10 cellular contexts compared by ENCODE assay signal in genomic region chr5:68286612-68286912, GRCh38.
DNase-seq lines count a peak whose midpoint lies in the region; ATAC-seq, FAIRE-seq and TF ChIP-seq lines count a peak whose summit lies in the region.
"Had no signal": no experiment of that assay in that cellular context is flagged by ENCODE, and none has a peak within 500 bp of the region (broad histone marks: within the 10 kb centered on the region; RNA-seq: fewer than 3 reads in every experiment).

No MANE protein-coding gene starts in this region.

- TF ChIP-seq CTCF in CD14-positive monocyte (IDR thresholded peaks at IDR 0.05) (peak; percentile 40), KMS-11 (conservative IDR thresholded peaks at IDR 0.05; ENCODE audit: low read depth, low read length) (peak; percentile 53), GM12878 (IDR thresholded peaks at IDR 0.05 in 2 of 3, conservative IDR thresholded peaks at IDR 0.05 in 1 of 3; ENCODE audit: control insufficient read depth in 2 of 3, extremely low read depth in 1 of 3, insufficient read depth in 1 of 3, low read depth in 3 of 3, low read length in 3 of 3) (no peak), neural cell (IDR thresholded peaks at IDR 0.05; ENCODE audit: poor library complexity, severe bottlenecking) (no peak), osteocyte (IDR thresholded peaks at IDR 0.05) (no peak)

- RAD21 ChIA-PET in GM12878 (lab: Charles Lee; ENCODE audit: unreplicated experiment), result interaction anchor here (0.6 to 3.8 kb wide), 55 partner anchors 11 to 835 kb away, joined by 3 to 185 read pairs (median 5); partner anchors contain the start of gene PIK3R1

- H4K20me1 ChIP-seq in KMS-11 (ENCODE audit: insufficient read depth) (no peaks in the 10 kb centered on the region), GM12878 (ENCODE audit: control insufficient read depth, insufficient read depth) (no peaks in the 10 kb centered on the region), neural cell (ENCODE audit: insufficient read depth) (no peaks in the 10 kb centered on the region)

- 0% methylated on average over 1 of the region's 1 CpG for WGBS in GM12878 (ENCODE audit: insufficient coverage, insufficient replicate concordance, low lambda C conversion rate, missing lambda C conversion rate)

- peak; percentile 2; the same call in 1 of the 3 replicates for ATAC-seq in GM12878
- ATAC-seq in GM21737 (IDR thresholded peaks at IDR 0.05; ENCODE audit: unreplicated experiment), result no peak
- ATAC-seq: PC-3 had no signal

- H3K36me3 Mint-ChIP-seq in CD14-positive monocyte, result peaks cover 45 to 47% of the 10 kb centered on the region in 2 donors
- H3K36me3 Mint-ChIP-seq in osteocyte (ENCODE audit: unreplicated experiment), result peaks cover 12% of the 10 kb centered on the region

- H3K9ac ChIP-seq in KMS-11, result no peak overlapping the region
- peak overlapping the region; percentile 5; the same call in 1 of the 2 replicates for H3K9ac ChIP-seq in GM12878 (ENCODE audit: control insufficient read depth, insufficient read depth, low read length)
- H3K9ac ChIP-seq in neural cell (ENCODE audit: low read length), result no peak overlapping the region

- TF ChIP-seq EP300 in GM12878 (IDR thresholded peaks at IDR 0.05; ENCODE audit: borderline replicate concordance in 1 of 2, control insufficient read depth in 1 of 2, low read depth in 2 of 2, low read length in 2 of 2) (no peak), neural cell (conservative IDR thresholded peaks at IDR 0.05; ENCODE audit: poor library complexity, severe bottlenecking) (no peak)

- H3K4me1 ChIP-seq in KMS-11 (ENCODE audit: low read depth, poor library complexity, severe bottlenecking) (peaks cover 45% of the 10 kb centered on the region), GM12878 (ENCODE audit: control insufficient read depth, insufficient read depth, low read length) (peaks cover 39% of the 10 kb centered on the region)

- H3K4me1 Mint-ChIP-seq in CD14-positive monocyte (peaks cover 30% of the 10 kb centered on the region), osteocyte (ENCODE audit: unreplicated experiment) (peaks cover 48% of the 10 kb centered on the region)

- H3K4me2 ChIP-seq in KMS-11, result peak overlapping the region; percentile 93; the same call in 1 of the 2 replicates
- peak overlapping the region; percentile 100 for H3K4me2 ChIP-seq in GM12878 (ENCODE audit: control insufficient read depth, insufficient read depth)
- no peak overlapping the region for H3K4me2 ChIP-seq in neural cell (ENCODE audit: low read length)

- CTCF ChIA-PET in GM12878 (lab: Yijun Ruan, JAX), result interaction anchor here (0.6 to 3.6 kb wide), 74 partner anchors 9 to 1040 kb away, joined by 3 to 165 read pairs (median 6); partner anchors contain the start of gene PIK3R1

- H3K9me3 Mint-ChIP-seq in CD14-positive monocyte (no peaks in the 10 kb centered on the region), osteocyte (ENCODE audit: unreplicated experiment) (no peaks in the 10 kb centered on the region)

- SMC1A ChIA-PET in GM12878 (lab: Charles Lee; ENCODE audit: uncharacterized antibody, unreplicated experiment), result interaction anchor here (0.7 to 4.1 kb wide), 66 partner anchors 11 to 1040 kb away, joined by 3 to 182 read pairs (median 5); no protein-coding TSS in a partner anchor

- TF ChIP-seq RAD21 in GM12878 (IDR thresholded peaks at IDR 0.05; ENCODE audit: insufficient read depth, low read depth, low read length), result no peak
- TF ChIP-seq RAD21 in neural cell (conservative IDR thresholded peaks at IDR 0.05), result no peak

- H3K27me3 Mint-ChIP-seq in CD14-positive monocyte (ENCODE audit: low read depth in 3 of 3) (no peaks in the 10 kb centered on the region), osteocyte (ENCODE audit: unreplicated experiment) (no peaks in the 10 kb centered on the region)

- H2AFZ ChIP-seq in KMS-11 (ENCODE audit: low read depth), result no peak overlapping the region
- H2AFZ ChIP-seq in GM12878 (ENCODE audit: control insufficient read depth, low read depth, low read length), result no peak overlapping the region
- no peak overlapping the region for H2AFZ ChIP-seq in neural cell (ENCODE audit: low read depth, low read length)

- no peak overlapping the region for H3K4me3 Mint-ChIP-seq in CD14-positive monocyte
- no peak overlapping the region for H3K4me3 Mint-ChIP-seq in osteocyte (ENCODE audit: unreplicated experiment)

- H3K27ac ChIP-seq in KMS-11, result no peak overlapping the region
- peak overlapping the region; percentile 94 for H3K27ac ChIP-seq in GM12878 (ENCODE audit: control insufficient read depth, insufficient read depth)
- H3K27ac ChIP-seq in neural cell (ENCODE audit: low read length), result no peak overlapping the region

- POLR2A ChIA-PET in GM12878 (lab: Charles Lee), result interaction anchor here (0.5 to 3.5 kb wide), 14 partner anchors 9 to 693 kb away, joined by 3 to 28 read pairs (median 4); no protein-coding TSS in a partner anchor

- H3K9me3 ChIP-seq in GM12878 (replicated peaks; ENCODE audit: control insufficient read depth, insufficient read depth, low read length) (no peaks in the 10 kb centered on the region), neural cell (ENCODE audit: low read length) (no peaks in the 10 kb centered on the region)

- intact Hi-C loops in CD14-positive monocyte (cut with micrococcal nuclease), result loop anchor here (2.0 to 10.0 kb wide), 4 partner anchors 58 to 676 kb away; no protein-coding TSS in a partner anchor
- intact Hi-C loops in GM12878 (cut with micrococcal nuclease; ENCODE audit: unreplicated experiment), result loop anchor here (1.0 to 5.0 kb wide), 6 partner anchors 174 to 721 kb away; no protein-coding TSS in a partner anchor

- no peak for DNase-seq in CD14-positive monocyte (ENCODE audit: low spot score)
- no peak for DNase-seq in GM12878 (ENCODE audit: low read depth, low spot score)
- DNase-seq in SIG-M5 (lab: John Stamatoyannopoulos, UW), result no peak
- DNase-seq in C1 segment of cervical spinal cord (lab: John Stamatoyannopoulos, UW), result no peak
- DNase-seq in osteocyte (ENCODE audit: extremely low spot score, unreplicated experiment), result no peak
- DNase-seq: activated naive CD4-positive, alpha-beta T cell treated with Interleukin-2 at 50 U/mL for 16 hours had no signal

- H3K27ac Mint-ChIP-seq in CD14-positive monocyte, result no peak overlapping the region
- H3K27ac Mint-ChIP-seq in osteocyte (ENCODE audit: unreplicated experiment), result no peak overlapping the region

- H3K36me3 ChIP-seq in KMS-11 (ENCODE audit: insufficient read depth) (no peaks in the 10 kb centered on the region), GM12878 (ENCODE audit: control insufficient read depth in 2 of 2, insufficient read depth in 2 of 2, low read length in 1 of 2) (peaks cover 5 to 14% of the 10 kb centered on the region in 2 experiments; a peak in 3 of 4 replicates), neural cell (ENCODE audit: insufficient read depth, low read length) (no peaks in the 10 kb centered on the region)

- H3K4me3 ChIP-seq in KMS-11 (IDR thresholded peaks at IDR 0.05; ENCODE audit: insufficient read depth, low read depth, low read length), result no peak overlapping the region
- H3K4me3 ChIP-seq in GM12878, result no peak overlapping the region
- H3K4me3 ChIP-seq in neural cell (ENCODE audit: low read length), result no peak overlapping the region

- H3F3A ChIP-seq in neural cell (ENCODE audit: insufficient read depth, low read length, poor library complexity, severe bottlenecking), result no peaks in the 10 kb centered on the region

- TF ChIP-seq POLR2A in GM12878 (IDR thresholded peaks at IDR 0.05; ENCODE audit: low read depth, low read length), result no peak

- BruUV-seq in GM12878 (replicated peaks; lab: Mats Ljungman, UMichigan), result no TSS peak

- in situ Hi-C loops in GM12878 (cut with MboI), result loop anchor here (5.0 to 10.0 kb wide), 2 partner anchors 171 to 728 kb away; no protein-coding TSS in a partner anchor

- H3K79me2 ChIP-seq in KMS-11 (ENCODE audit: insufficient read depth, low read depth) (0 out of 2 replicates have a peak, but pooled peaks cover 5% of the 10 kb centered on the region), GM12878 (ENCODE audit: control insufficient read depth, insufficient read depth, low read length) (peaks cover 30% of the 10 kb centered on the region), neural cell (replicated peaks; ENCODE audit: insufficient read depth, low read length) (no peaks in the 10 kb centered on the region)

- H3K27me3 ChIP-seq in KMS-11 (ENCODE audit: insufficient read depth, low read depth) (no peaks in the 10 kb centered on the region), GM12878 (replicated peaks in 1 of 2; ENCODE audit: control insufficient read depth in 2 of 2, insufficient read depth in 2 of 2, low read length in 1 of 2) (no peaks in the 10 kb centered on the region), neural cell (ENCODE audit: insufficient read depth, low read depth, low read length) (no peaks in the 10 kb centered on the region)

- H3K9me2 ChIP-seq in neural cell (ENCODE audit: insufficient read depth, low read length), result no peaks in the 10 kb centered on the region

- no peak for FAIRE-seq in GM12878 (lab: Jason Lieb, UNC)

TF ChIP-seq in GM12878, 131 proteins besides CTCF, POLR2A, EP300 and RAD21 (continues in another document):
- no peak for TF ChIP-seq NBN (IDR thresholded peaks at IDR 0.05)

TF ChIP-seq in neural cell, 6 proteins besides CTCF, POLR2A, EP300 and RAD21:
- peak; percentile 64 for TF ChIP-seq SMC3 (conservative IDR thresholded peaks at IDR 0.05; ENCODE audit: poor library complexity)
- TF ChIP-seq MXI1 (conservative IDR thresholded peaks at IDR 0.05; ENCODE audit: poor library complexity, severe bottlenecking), result no peak

Comparison
In these comparisons a context has a peak if more than half of its experiments do, and no peak if none do; other contexts are left out.
1. CTCF ChIP-seq: peak in CD14-positive monocyte (single experiment) and KMS-11 (single experiment); none in GM12878 (0 of 3), neural cell (single experiment) and osteocyte (single experiment).